ENCODE assay signal across 9 cellular contexts in the genomic region with DNA sequence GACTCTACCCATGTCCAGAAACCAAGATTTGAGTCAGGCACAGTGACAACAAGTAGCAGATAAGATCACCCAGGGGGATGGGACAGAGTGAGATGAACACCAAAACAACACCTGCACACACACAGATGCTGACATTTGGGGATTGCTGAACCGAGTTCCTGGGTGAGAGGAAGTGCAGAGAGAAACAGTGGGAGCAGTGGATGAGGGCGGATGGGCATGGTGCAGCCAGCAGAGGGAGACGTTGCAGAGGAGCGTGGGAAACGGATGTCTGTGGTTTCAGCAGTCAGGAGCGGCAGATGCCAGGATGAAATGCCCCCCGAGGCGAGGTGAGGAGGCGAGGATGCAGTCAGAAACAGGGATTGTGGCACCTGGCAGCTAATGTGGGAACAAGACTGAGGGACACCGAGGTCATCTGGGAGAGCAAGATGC.
DNase-seq lines count a peak whose midpoint lies in the region; ATAC-seq lines count a peak whose summit lies in the region.
"Had no signal": no experiment of that assay in that cellular context is flagged by ENCODE, and none has a peak within 500 bp of the region (broad histone marks: within the 10 kb centered on the region; RNA-seq: fewer than 3 reads in every experiment).

No MANE protein-coding gene starts in this region.

- in situ Hi-C loops in GM23248 (cut with MboI) = no loop called here

- peaks cover 11% of the 10 kb centered on the region for H3K4me1 Mint-ChIP-seq in memory B cell
- peaks cover 25% of the 10 kb centered on the region for H3K4me1 Mint-ChIP-seq in activated T-helper 1 cell treated with anti-CD3 and anti-CD28 coated beads, Interleukin-12 subunit alpha, Interleukin-12 subunit beta, Interleukin-2, Interleukin-4 antibody, amounts not matched to agents 30 ng/mL and 10 ng/mL and 1 ng/mL, durations not matched to agents 14 hours and 24 hours and 36 hours (ENCODE audit: low read depth)

- no peaks in the 10 kb centered on the region for H3K9me2 ChIP-seq in GM23248 (ENCODE audit: insufficient read depth)

- no peak overlapping the region for H2AFZ ChIP-seq in GM23248

- H3K27ac Mint-ChIP-seq in memory B cell = peak overlapping the region; percentile 60
- H3K27ac Mint-ChIP-seq in activated T-helper 1 cell treated with anti-CD3 and anti-CD28 coated beads, Interleukin-12 subunit alpha, Interleukin-12 subunit beta, Interleukin-2, Interleukin-4 antibody, amounts not matched to agents 30 ng/mL and 10 ng/mL and 1 ng/mL, durations not matched to agents 14 hours and 24 hours and 36 hours = no peak overlapping the region

- H3K4me3 ChIP-seq in GM23248 = no peak overlapping the region

- no peaks in the 10 kb centered on the region for H3K79me2 ChIP-seq in GM23248 (ENCODE audit: insufficient read depth)

- H3K4me2 ChIP-seq in GM23248 (ENCODE audit: unreplicated experiment) = no peak overlapping the region

- 70 to 79% methylated on average over 8 to 10 of the region's 10 CpGs for WGBS in GM23248 (ENCODE audit: low coverage in 1 of 2, low lambda C conversion rate in 2 of 2, missing lambda C conversion rate in 2 of 2), 2 experiments

- no peak overlapping the region for H3K27ac ChIP-seq in GM23248

- no peak overlapping the region for H3K9ac ChIP-seq in GM23248

- peak; percentile 72 for DNase-seq in Daoy (ENCODE audit: low read depth)
- DNase-seq in GM23248 = peak; percentile 3
- DNase-seq in activated CD4-positive, alpha-beta T cell treated with anti-CD3 and anti-CD28 coated beads for 48 hours = peak; percentile 11
- no peak for DNase-seq in memory B cell (ENCODE audit: low spot score in 2 of 2)
- no peak for DNase-seq in HCEC 1CT
- DNase-seq in kidney tubule cell (ENCODE audit: low spot score) = no peak
- no peak for DNase-seq in activated T-helper 1 cell treated with anti-CD3 and anti-CD28 coated beads, Interleukin-12 subunit alpha, Interleukin-12 subunit beta, Interleukin-2, Interleukin-4 antibody, amounts not matched to agents 30 ng/mL and 10 ng/mL and 1 ng/mL, durations not matched to agents 14 hours and 24 hours and 36 hours (ENCODE audit: low spot score)
- DNase-seq in Kasumi-1 (lab: John Stamatoyannopoulos, UW) = no peak
- DNase-seq: NCI-H187 had no signal

- H3K4me3 Mint-ChIP-seq in memory B cell = peak overlapping the region; percentile 59
- H3K4me3 Mint-ChIP-seq in activated T-helper 1 cell treated with anti-CD3 and anti-CD28 coated beads, Interleukin-12 subunit alpha, Interleukin-12 subunit beta, Interleukin-2, Interleukin-4 antibody, amounts not matched to agents 30 ng/mL and 10 ng/mL and 1 ng/mL, durations not matched to agents 14 hours and 24 hours and 36 hours = no peak overlapping the region

- H3K27me3 Mint-ChIP-seq in memory B cell = no peaks in the 10 kb centered on the region
- no peaks in the 10 kb centered on the region for H3K27me3 Mint-ChIP-seq in activated T-helper 1 cell treated with anti-CD3 and anti-CD28 coated beads, Interleukin-12 subunit alpha, Interleukin-12 subunit beta, Interleukin-2, Interleukin-4 antibody, amounts not matched to agents 30 ng/mL and 10 ng/mL and 1 ng/mL, durations not matched to agents 14 hours and 24 hours and 36 hours (ENCODE audit: insufficient read depth)

- H3K36me3 Mint-ChIP-seq in memory B cell = peaks cover 21% of the 10 kb centered on the region
- peaks cover 13% of the 10 kb centered on the region for H3K36me3 Mint-ChIP-seq in activated T-helper 1 cell treated with anti-CD3 and anti-CD28 coated beads, Interleukin-12 subunit alpha, Interleukin-12 subunit beta, Interleukin-2, Interleukin-4 antibody, amounts not matched to agents 30 ng/mL and 10 ng/mL and 1 ng/mL, durations not matched to agents 14 hours and 24 hours and 36 hours (ENCODE audit: low read depth)

- H4K20me1 ChIP-seq in GM23248 (ENCODE audit: insufficient read depth) = no peaks in the 10 kb centered on the region

- no peaks in the 10 kb centered on the region for H3K9me3 Mint-ChIP-seq in memory B cell
- no peaks in the 10 kb centered on the region for H3K9me3 Mint-ChIP-seq in activated T-helper 1 cell treated with anti-CD3 and anti-CD28 coated beads, Interleukin-12 subunit alpha, Interleukin-12 subunit beta, Interleukin-2, Interleukin-4 antibody, amounts not matched to agents 30 ng/mL and 10 ng/mL and 1 ng/mL, durations not matched to agents 14 hours and 24 hours and 36 hours

- ATAC-seq in memory B cell (ENCODE audit: low read depth) = no peak

- no peaks in the 10 kb centered on the region for H3K9me3 ChIP-seq in GM23248 (ENCODE audit: low read depth)

- no peaks in the 10 kb centered on the region for H3K36me3 ChIP-seq in GM23248 (ENCODE audit: low read depth)

- H3K27me3 ChIP-seq in GM23248 (replicated peaks; ENCODE audit: insufficient read depth) = no peaks in the 10 kb centered on the region

- intact Hi-C loops in activated T-helper 1 cell treated with anti-CD3 and anti-CD28 coated beads, Interleukin-12 subunit alpha, Interleukin-12 subunit beta, Interleukin-2, Interleukin-4 antibody, amounts not matched to agents 30 ng/mL and 10 ng/mL and 1 ng/mL, durations not matched to agents 14 hours and 24 hours and 36 hours (cut with micrococcal nuclease) = no loop called here

- no peaks in the 10 kb centered on the region for H3K4me1 ChIP-seq in GM23248 (ENCODE audit: insufficient read depth)

- H3F3A ChIP-seq in GM23248 (ENCODE audit: insufficient read depth) = no peaks in the 10 kb centered on the region

Comparison
In these comparisons a context has a peak if more than half of its experiments do, and no peak if none do; other contexts are left out.
1. DNase-seq: peak in Daoy (single experiment), GM23248 (single experiment) and activated CD4-positive, alpha-beta T cell treated with anti-CD3 and anti-CD28 coated beads for 48 hours (single experiment); none in memory B cell (0 of 2), HCEC 1CT (single experiment), kidney tubule cell (single experiment), activated T-helper 1 cell treated with anti-CD3 and anti-CD28 coated beads, Interleukin-12 subunit alpha, Interleukin-12 subunit beta, Interleukin-2, Interleukin-4 antibody, amounts not matched to agents 30 ng/mL and 10 ng/mL and 1 ng/mL, durations not matched to agents 14 hours and 24 hours and 36 hours (single experiment) and Kasumi-1 (0 of 2).